Comparison of ENCODE assay signal across 18 cellular contexts in genomic region chr2:190235551-190235950, GRCh38.
"Had no signal": no experiment of that assay in that cellular context is flagged by ENCODE, and none has a peak within 500 bp of the region (broad histone marks: within the 10 kb centered on the region; RNA-seq: fewer than 3 reads in every experiment).

No MANE protein-coding gene starts in this region.

- H3K9me3 ChIP-seq: psoas muscle, thyroid gland had no signal

- H3K4me1 Mint-ChIP-seq: mesothelial cell of epicardium; nephron progenitor cell; stimulated activated naive CD8-positive, alpha-beta T cell treated with anti-CD3 and anti-CD28 coated beads, Interleukin-15, amount 100 ng/mL, for 72 hours had no signal

- H3K27me3 Mint-ChIP-seq: naive thymus-derived CD8-positive, alpha-beta T cell; stimulated activated naive CD8-positive, alpha-beta T cell treated with anti-CD3 and anti-CD28 coated beads, Interleukin-15, amount 100 ng/mL, for 72 hours; type B pancreatic cell had no signal

- H3K27ac Mint-ChIP-seq: mesothelial cell of epicardium; naive thymus-derived CD8-positive, alpha-beta T cell; nephron progenitor cell; type B pancreatic cell had no signal

- H3K4me3 ChIP-seq: dorsolateral prefrontal cortex, psoas muscle, skin epidermis, thyroid gland had no signal

- H3K4me3 Mint-ChIP-seq: mesothelial cell of epicardium; naive thymus-derived CD8-positive, alpha-beta T cell; nephron progenitor cell; stimulated activated naive CD8-positive, alpha-beta T cell treated with anti-CD3 and anti-CD28 coated beads, Interleukin-15, amount 100 ng/mL, for 72 hours; type B pancreatic cell had no signal

- H3K27ac ChIP-seq: psoas muscle, skin epidermis, thyroid gland had no signal

- ATAC-seq: left lobe of liver; naive thymus-derived CD8-positive, alpha-beta T cell; psoas muscle; right cardiac atrium; stimulated activated naive CD8-positive, alpha-beta T cell treated with anti-CD3 and anti-CD28 coated beads, Interleukin-15, amount 100 ng/mL, for 72 hours had no signal

- H3K36me3 ChIP-seq: thyroid gland had no signal

- DNase-seq: dorsolateral prefrontal cortex; effector CD4-positive, alpha-beta T cell; mesenchymal stem cell; naive thymus-derived CD8-positive, alpha-beta T cell; nephron progenitor cell; nucleus accumbens; psoas muscle; right cardiac atrium; stimulated activated CD4-positive, alpha-beta T cell treated with anti-CD3 and anti-CD28 coated beads, Interleukin-15, amount 100 ng/mL, for 24 hours; stimulated activated CD4-positive, alpha-beta T cell treated with anti-CD3 and anti-CD28 coated beads, Interleukin-2, amount 100 ng/mL, for 48 hours; stimulated activated CD8-positive, alpha-beta memory T cell treated with anti-CD3 and anti-CD28 coated beads, Interleukin-4, amount 100 ng/mL, for 48 hours; stimulated activated naive CD4-positive, alpha-beta T cell; stimulated activated naive CD8-positive, alpha-beta T cell treated with anti-CD3 and anti-CD28 coated beads, Interleukin-15, amount 100 ng/mL, for 72 hours; thyroid gland had no signal

- H3K27me3 ChIP-seq: dorsolateral prefrontal cortex, thyroid gland had no signal

- H3K4me1 ChIP-seq: psoas muscle, thyroid gland had no signal
